9 cellular contexts compared by ENCODE assay signal in the genomic region with DNA sequence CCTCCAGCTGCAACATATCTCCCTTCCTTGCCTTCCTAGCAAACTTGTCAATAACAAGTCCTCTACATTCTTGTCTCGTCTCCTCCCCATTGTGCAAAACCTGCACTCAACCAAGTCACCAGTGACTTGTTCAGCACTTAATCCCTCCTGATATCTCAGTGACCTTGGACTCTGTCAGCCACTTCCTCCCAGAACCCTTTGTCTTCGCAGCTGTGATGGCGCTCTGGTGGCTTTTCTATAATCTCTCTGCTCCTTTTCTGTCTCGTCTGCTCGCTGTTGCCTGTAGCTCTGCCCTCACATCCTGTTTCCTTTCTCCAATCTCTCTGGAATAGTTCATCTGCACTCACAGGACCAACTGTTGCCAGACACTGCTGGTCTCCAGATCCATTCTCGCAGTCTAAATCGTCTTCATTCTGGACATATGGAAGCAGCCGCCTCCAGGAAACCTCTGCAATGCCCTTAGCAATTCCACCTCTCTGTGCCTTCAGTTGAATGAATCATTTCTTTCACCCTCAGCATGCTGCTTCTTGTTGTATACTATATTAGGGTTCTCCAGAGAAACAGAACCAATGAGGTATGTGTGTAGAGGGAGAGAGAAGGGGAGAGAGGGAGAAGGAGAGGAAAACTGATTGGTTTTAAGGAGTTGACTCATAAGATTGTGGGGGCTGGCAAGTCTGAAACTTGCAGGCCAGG. TPM values are rescaled to one million over a fixed set of nuclear protein-coding genes. Genes with fewer than 3 reads are reported as not detected.
DNase-seq lines count a peak whose midpoint lies in the region; ATAC-seq, FAIRE-seq and TF ChIP-seq lines count a peak whose summit lies in the region.
"Had no signal": no experiment of that assay in that cellular context is flagged by ENCODE, and none has a peak within 500 bp of the region (broad histone marks: within the 10 kb centered on the region; RNA-seq: fewer than 3 reads in every experiment).

No MANE protein-coding gene starts in this region.

- intact Hi-C loops in CD4-positive, alpha-beta memory T cell (cut with micrococcal nuclease) = no loop called here

- H3K4me1 ChIP-seq in CD4-positive, alpha-beta memory T cell (ENCODE audit: insufficient read depth, low read length) = peaks cover 78% of the 10 kb centered on the region

- H3K4me1 Mint-ChIP-seq in CD4-positive, alpha-beta memory T cell = peaks cover 55 to 88% (median 69%) of the 10 kb centered on the region in 4 donors

- no peaks in the 10 kb centered on the region for H3K36me3 ChIP-seq in CD4-positive, alpha-beta memory T cell (ENCODE audit: insufficient read depth, low read length)
- H3K36me3 ChIP-seq in bronchial epithelial cell (ENCODE audit: control insufficient read depth, insufficient read depth, low read length) (no peaks in the 10 kb centered on the region), MG63 (no peaks in the 10 kb centered on the region)

- TF ChIP-seq CTCF in bronchial epithelial cell (IDR thresholded peaks at IDR 0.05; ENCODE audit: insufficient read depth, low read length, severe bottlenecking) = no peak

- DNase-seq in CD4-positive, alpha-beta memory T cell = peak in 2 of 5 donors; percentile 19 to 49
- DNase-seq in MV-4-11 (lab: John Stamatoyannopoulos, UW) (peak; percentile 96), bronchial epithelial cell (ENCODE audit: low read depth) (peak; percentile 96), mucosa of gallbladder (ENCODE audit: low spot score) (peak; percentile 21), MG63 (no peak)
- DNase-seq in activated CD4-positive, CD25-positive, alpha-beta regulatory T cell (lab: John Stamatoyannopoulos, UW) = no peak
- DNase-seq: NCI-H146 had no signal

- H3K27me3 Mint-ChIP-seq in CD4-positive, alpha-beta memory T cell = no peaks in the 10 kb centered on the region

- no peak for FAIRE-seq in bronchial epithelial cell (lab: Jason Lieb, UNC)

- H3K9me3 Mint-ChIP-seq in CD4-positive, alpha-beta memory T cell = peaks cover 0 to 2% (median 0%) of the 10 kb centered on the region in 8 donors

- CTCF ChIA-PET in CD4-positive, alpha-beta memory T cell (lab: Charles Lee; ENCODE audit: partially characterized antibody) = no interaction called here

- peak overlapping the region; percentile 54 to 89 (median 73) for H3K4me3 Mint-ChIP-seq in CD4-positive, alpha-beta memory T cell

- H3K27ac Mint-ChIP-seq in CD4-positive, alpha-beta memory T cell = peak overlapping the region; percentile 79 to 95 (median 92)

- POLR2A ChIA-PET in CD4-positive, alpha-beta memory T cell (lab: Charles Lee; ENCODE audit: partially characterized antibody) = interaction anchor here (0.6 to 1.7 kb wide), 2 partner anchors 8 to 112 kb away, joined by 3 to 5 read pairs; a partner anchor contains a TSS

- peak overlapping the region; percentile 34 for H3K27ac ChIP-seq in CD4-positive, alpha-beta memory T cell (ENCODE audit: low read depth, low read length)

- ATAC-seq in GM18870 (IDR thresholded peaks at IDR 0.05; ENCODE audit: unreplicated experiment) = no peak
- ATAC-seq in HG03280 (IDR thresholded peaks at IDR 0.05; ENCODE audit: unreplicated experiment) = no peak

- H3K9me3 ChIP-seq in CD4-positive, alpha-beta memory T cell (ENCODE audit: control insufficient read depth in 1 of 2, low read length in 2 of 2) = no peaks in the 10 kb centered on the region
- peaks cover 2% of the 10 kb centered on the region; the same call in 1 of the 2 replicates for H3K9me3 ChIP-seq in MG63

- H3K4me3 ChIP-seq in CD4-positive, alpha-beta memory T cell (ENCODE audit: low read length in 2 of 2) = no peak overlapping the region
- H3K4me3 ChIP-seq in bronchial epithelial cell (ENCODE audit: low read depth, low read length) = no peak overlapping the region
- H3K4me3 ChIP-seq in MG63 = no peak overlapping the region

- H3K36me3 Mint-ChIP-seq in CD4-positive, alpha-beta memory T cell = peaks cover 0 to 5% of the 10 kb centered on the region in 2 donors

- no peaks in the 10 kb centered on the region for H3K27me3 ChIP-seq in CD4-positive, alpha-beta memory T cell (ENCODE audit: insufficient read depth, low read length)
- no peaks in the 10 kb centered on the region for H3K27me3 ChIP-seq in bronchial epithelial cell (ENCODE audit: control insufficient read depth, insufficient read depth, low read length)
- H3K27me3 ChIP-seq in MG63 = no peaks in the 10 kb centered on the region

RNA-seq across cellular contexts. Expression of a gene that starts 17.4 kb away (rescaled TPM):
- 10 to 100 TPM; 76.5 to 77.7 TPM for total RNA-seq in CD4-positive, alpha-beta memory T cell
- 10 to 100 TPM; 78.0 to 81.1 TPM for polyA plus RNA-seq in CD4-positive, alpha-beta memory T cell
- total RNA-seq in bronchial epithelial cell (1.4 and 2.1 TPM in 2 replicates), mucosa of gallbladder (31.5 TPM)
- 2.6 and 5.8 TPM in 2 replicates for total RNA-seq in MG63 (2014; rRNA removed; shearing (Covaris generic); ENCODE audit: low replicate concordance)

RNA-seq across cellular contexts. Expression of a gene that starts 53.9 kb away (rescaled TPM):
- 10 to 100 TPM; 30.6 to 36.4 TPM for total RNA-seq in CD4-positive, alpha-beta memory T cell
- polyA plus RNA-seq in CD4-positive, alpha-beta memory T cell = 10 to 100 TPM; 53.3 to 61.8 TPM
- total RNA-seq in bronchial epithelial cell (31.1 and 41.5 TPM in 2 replicates), mucosa of gallbladder (31.2 TPM)
- total RNA-seq in MG63 (2014; rRNA removed; shearing (Covaris generic); ENCODE audit: low replicate concordance) = 44.5 and 64.3 TPM in 2 replicates

Comparison
In these comparisons a context has a peak if more than half of its experiments do, and no peak if none do; other contexts are left out.
1. DNase-seq: peak in MV-4-11 (single experiment), bronchial epithelial cell (single experiment) and mucosa of gallbladder (single experiment); none in activated CD4-positive, CD25-positive, alpha-beta regulatory T cell (0 of 4) and MG63 (single experiment).